In the genomic region with DNA sequence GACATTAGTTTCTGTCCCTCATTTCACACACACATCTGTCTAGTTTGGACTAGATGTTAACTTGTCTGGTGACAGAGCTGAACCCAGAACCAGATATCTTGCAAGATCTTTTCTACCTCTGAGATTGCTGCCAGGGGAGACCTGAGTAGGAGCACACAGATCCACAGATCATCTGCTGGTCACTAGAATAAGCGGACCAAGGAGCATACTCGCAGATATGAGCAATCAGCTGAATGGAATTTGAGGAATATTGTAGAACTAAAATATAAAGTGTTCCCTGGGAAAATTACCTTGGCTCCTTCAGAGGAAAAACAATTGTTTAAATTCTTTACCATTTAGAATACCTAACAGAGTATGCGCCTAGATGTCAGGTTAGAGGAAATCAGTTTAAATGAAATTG, we compare ENCODE assay signal across 1 cellular context.
TF ChIP-seq lines count a peak whose summit lies in the region.

No MANE protein-coding gene starts in this region.

TF ChIP-seq in endothelial cell of umbilical vein, 7 proteins besides CTCF, POLR2A, EP300 and RAD21 (continued from another document):
- TF ChIP-seq GATA2 (IDR thresholded peaks at IDR 0.05; ENCODE audit: insufficient read depth, insufficient read length, low read depth, low read length) (no peak), POLR2AphosphoS5 (IDR thresholded peaks at IDR 0.05; ENCODE audit: insufficient read depth, low read depth, low read length) (no peak), FOS (IDR thresholded peaks at IDR 0.05; ENCODE audit: borderline replicate concordance, insufficient read depth, low read length) (no peak)
